Comparison of ENCODE assay signal across 17 cellular contexts in genomic region chr19:29563688-29564087, GRCh38. TPM values are rescaled to one million over a fixed set of nuclear protein-coding genes. Genes with fewer than 3 reads are reported as not detected.
DNase-seq lines count a peak whose midpoint lies in the region; ATAC-seq and TF ChIP-seq lines count a peak whose summit lies in the region.
"Had no signal": no experiment of that assay in that cellular context is flagged by ENCODE, and none has a peak within 500 bp of the region (broad histone marks: within the 10 kb centered on the region; RNA-seq: fewer than 3 reads in every experiment).

No MANE protein-coding gene starts in this region.

- H2BK12ac ChIP-seq in neuronal stem cell (ENCODE audit: low read length) = no peak overlapping the region

- no peak overlapping the region for H3K9ac ChIP-seq in neuronal stem cell (ENCODE audit: low read depth, low read length, poor library complexity)

- no peak overlapping the region for H2BK120ac ChIP-seq in neuronal stem cell (ENCODE audit: low read depth, low read length)

- in situ Hi-C loops in GM13976 (cut with MboI; ENCODE audit: low sequenced_read_pairs, unreplicated experiment) = no loop called here

- H2BK15ac ChIP-seq in neuronal stem cell (ENCODE audit: low read length) = no peak overlapping the region

- no peak for ATAC-seq in left cardiac atrium

- H3K27ac ChIP-seq in hepatocyte (no peak overlapping the region), neuronal stem cell (replicated peaks; ENCODE audit: low read length) (no peak overlapping the region)
- H3K27ac ChIP-seq: C4-2B had no signal

- no peak overlapping the region for H3K4me3 ChIP-seq in H7 (ENCODE audit: insufficient read depth, low read depth, low read length)
- H3K4me3 ChIP-seq in hepatocyte = no peak overlapping the region
- H3K4me3 ChIP-seq in neuronal stem cell (ENCODE audit: low read length in 2 of 2) = no peak overlapping the region
- H3K4me3 ChIP-seq: HAP-1 had no signal

- H3K4me2 ChIP-seq in hepatocyte (no peak overlapping the region), neuronal stem cell (ENCODE audit: insufficient read depth, low read length, poor library complexity, severe bottlenecking) (no peak overlapping the region)

- no peak overlapping the region for H2AFZ ChIP-seq in hepatocyte
- no peak overlapping the region for H2AFZ ChIP-seq in neuronal stem cell (ENCODE audit: low read length)

- no peak overlapping the region for H3K14ac ChIP-seq in neuronal stem cell (ENCODE audit: low read length)

- no peaks in the 10 kb centered on the region for H3K79me1 ChIP-seq in neuronal stem cell (ENCODE audit: low read depth, low read length)

- H4K91ac ChIP-seq in neuronal stem cell (ENCODE audit: low read depth, low read length, poor library complexity) = no peak overlapping the region

- intact Hi-C loops in left cardiac atrium (cut with DNase I) = no loop called here

- H3K27me3 ChIP-seq in H7 (ENCODE audit: control insufficient read depth, insufficient read depth, low read length) = no peaks in the 10 kb centered on the region
- peaks cover 3% of the 10 kb centered on the region for H3K27me3 ChIP-seq in hepatocyte
- H3K27me3 ChIP-seq in neuronal stem cell (ENCODE audit: control insufficient read depth in 3 of 3, insufficient read depth in 3 of 3, low read depth in 1 of 3, low read length in 3 of 3) = peaks cover 0 to 29% (median 0%) of the 10 kb centered on the region in 3 experiments
- H3K27me3 ChIP-seq: BE2C had no signal

- 76% methylated on average over 10 of the region's 10 CpGs for WGBS in hepatocyte (ENCODE audit: low lambda C conversion rate, missing lambda C conversion rate)
- no CpG with 5 or more reads among the region's 10 CpGs for WGBS in neuronal stem cell (ENCODE audit: extremely low coverage in 2 of 2, insufficient read length in 2 of 2, insufficient replicate concordance in 1 of 2), 2 donors

- H3K36me3 ChIP-seq in H7 (replicated peaks; ENCODE audit: control insufficient read depth, insufficient read depth, low read length) = no peaks in the 10 kb centered on the region
- no peaks in the 10 kb centered on the region for H3K36me3 ChIP-seq in hepatocyte (replicated peaks; ENCODE audit: insufficient read depth, low read depth)
- no peaks in the 10 kb centered on the region for H3K36me3 ChIP-seq in neuronal stem cell (replicated peaks in 1 of 2; ENCODE audit: control insufficient read depth in 2 of 2, insufficient read depth in 2 of 2, low read length in 2 of 2)
- H3K36me3 ChIP-seq: BE2C, HAP-1 had no signal

- TF ChIP-seq POLR2A in erythroblast (IDR thresholded peaks at IDR 0.05; ENCODE audit: low read length) = no peak

- H4K8ac ChIP-seq in neuronal stem cell (ENCODE audit: low read depth, low read length) = no peak overlapping the region

- H3K4me1 ChIP-seq in hepatocyte (ENCODE audit: insufficient read depth) (no peaks in the 10 kb centered on the region), neuronal stem cell (ENCODE audit: control insufficient read depth in 2 of 2, insufficient read depth in 1 of 2, low read depth in 1 of 2, low read length in 2 of 2) (peaks cover 0 to 6% of the 10 kb centered on the region in 2 donors)
- H3K4me1 ChIP-seq: BE2C, HAP-1 had no signal

- no peaks in the 10 kb centered on the region for H3K79me2 ChIP-seq in hepatocyte

- H3K4ac ChIP-seq in neuronal stem cell (ENCODE audit: low read length) = no peak overlapping the region

- no peak overlapping the region for H3K23ac ChIP-seq in neuronal stem cell (ENCODE audit: low read depth, low read length, poor library complexity)

- DNase-seq in activated CD8-positive, alpha-beta memory T cell treated with anti-CD3 and anti-CD28 coated beads for 24 hours = peak; percentile 40
- no peak for DNase-seq in activated CD8-positive, alpha-beta memory T cell treated with anti-CD3 and anti-CD28 coated beads, Interleukin-2, amount 50 U/mL, for 48 hours
- DNase-seq in H7 (peak; percentile 34), hepatocyte (ENCODE audit: low spot score) (peak; percentile 30), neuronal stem cell (ENCODE audit: low spot score) (no peak), left cardiac atrium (no peak), erythroblast (lab: John Stamatoyannopoulos, UW) (no peak), GM13976 (ENCODE audit: low spot score) (no peak)
- DNase-seq: BE2C; CD4-positive, alpha-beta memory T cell; DMS153; GF-D8; GOT3; KBM-7 had no signal

- H2BK5ac ChIP-seq in neuronal stem cell (ENCODE audit: low read length) = no peak overlapping the region

- H3K9me3 ChIP-seq in hepatocyte (ENCODE audit: low read depth) (no peaks in the 10 kb centered on the region), neuronal stem cell (replicated peaks in 1 of 2; ENCODE audit: control insufficient read depth in 2 of 2, insufficient read depth in 1 of 2, low read depth in 1 of 2, low read length in 2 of 2) (peaks cover 0 to 4% of the 10 kb centered on the region in 2 donors)
- H3K9me3 ChIP-seq: BE2C, HAP-1 had no signal

- H3K18ac ChIP-seq in neuronal stem cell (ENCODE audit: low read length) = no peak overlapping the region

- no peaks in the 10 kb centered on the region for H4K20me1 ChIP-seq in hepatocyte (ENCODE audit: insufficient read depth, poor library complexity, severe bottlenecking)

- no peak for TF ChIP-seq CTCF in hepatocyte (IDR thresholded peaks at IDR 0.05; ENCODE audit: poor library complexity)
- TF ChIP-seq CTCF in GM13976 (IDR thresholded peaks at IDR 0.05; ENCODE audit: borderline replicate concordance, control extremely low read depth, extremely low read depth, insufficient read depth, missing control alignments) = no peak

- no peaks in the 10 kb centered on the region for H3K9me2 ChIP-seq in hepatocyte (replicated peaks; ENCODE audit: insufficient read depth)

- H2AK5ac ChIP-seq in neuronal stem cell (ENCODE audit: low read depth, low read length) = peak overlapping the region; percentile 89

RNA-seq across cellular contexts. Expression of gene VSTM2B, which starts 37.9 kb away (rescaled TPM):
- total RNA-seq in H7 (2014; rRNA removed; shearing (Covaris generic)) = 0.48 and 0.96 TPM in 2 replicates
- total RNA-seq in hepatocyte = 0.47 and 1.2 TPM in 2 replicates
- 0.34 and 1.1 TPM in 2 replicates for polyA plus RNA-seq in hepatocyte
- 2.1 TPM for polyA plus RNA-seq in neuronal stem cell (2013, experiment 1 of 2)
- polyA plus RNA-seq in neuronal stem cell (2013, experiment 2 of 2) = 2.2 TPM
- not detected for total RNA-seq in left cardiac atrium
- total RNA-seq: A172; CD4-positive, alpha-beta memory T cell had no signal
- polyA plus RNA-seq: CD4-positive, alpha-beta memory T cell had no signal

RNA-seq across cellular contexts. Expression of gene POP4, which starts 42.4 kb away (rescaled TPM):
- 63.5 and 69.1 TPM in 2 replicates for total RNA-seq in H7 (2014; rRNA removed; shearing (Covaris generic))
- 68.9 and 69.5 TPM in 2 replicates for total RNA-seq in hepatocyte
- polyA plus RNA-seq in hepatocyte = 91.8 and 111 TPM in 2 replicates
- polyA plus RNA-seq in neuronal stem cell (2013, experiment 1 of 2) = 56.9 TPM
- 56.6 TPM for polyA plus RNA-seq in neuronal stem cell (2013, experiment 2 of 2)
- total RNA-seq in left cardiac atrium = 10 to 100 TPM; 48.7 to 50.8 TPM

Comparison
In these comparisons a context has a peak if more than half of its experiments do, and no peak if none do; other contexts are left out.
1. DNase-seq: peak in activated CD8-positive, alpha-beta memory T cell treated with anti-CD3 and anti-CD28 coated beads for 24 hours (single experiment), H7 (single experiment) and hepatocyte (single experiment); none in activated CD8-positive, alpha-beta memory T cell treated with anti-CD3 and anti-CD28 coated beads, Interleukin-2, amount 50 U/mL, for 48 hours (single experiment), neuronal stem cell (single experiment), left cardiac atrium (single experiment), erythroblast (0 of 2) and GM13976 (single experiment).